ENCODE assay signal across 17 cellular contexts in genomic region chr4:184358521-184359232, GRCh38.
DNase-seq lines count a peak whose midpoint lies in the region; ATAC-seq and TF ChIP-seq lines count a peak whose summit lies in the region.
"Had no signal": no experiment of that assay in that cellular context is flagged by ENCODE, and none has a peak within 500 bp of the region (broad histone marks: within the 10 kb centered on the region; RNA-seq: fewer than 3 reads in every experiment).

No MANE protein-coding gene starts in this region.

- in situ Hi-C loops in brain microvascular endothelial cell (cut with HindIII; ENCODE audit: low pct_ligation_motif_present, low sequenced_read_pairs): no loop called here

- no peak overlapping the region for H3K4ac ChIP-seq in neuronal stem cell (ENCODE audit: low read length)

- no peak overlapping the region for H3K14ac ChIP-seq in neuronal stem cell (ENCODE audit: low read length)

- H4K8ac ChIP-seq in neuronal stem cell (ENCODE audit: low read depth, low read length): no peak overlapping the region

- H4K91ac ChIP-seq in neuronal stem cell (ENCODE audit: low read depth, low read length, poor library complexity): no peak overlapping the region

- H2AFZ ChIP-seq in neuronal stem cell (ENCODE audit: low read length): peak overlapping the region; percentile 42

- no peak overlapping the region for H2BK15ac ChIP-seq in neuronal stem cell (ENCODE audit: low read length)

- H2BK120ac ChIP-seq in neuronal stem cell (ENCODE audit: low read depth, low read length): no peak overlapping the region

- 84 to 87% (median 85%) methylated on average over 5 of the region's 5 CpGs for WGBS in heart left ventricle, 4 donors
- no CpG with 5 or more reads among the region's 5 CpGs for WGBS in neuronal stem cell (ENCODE audit: extremely low coverage in 2 of 2, insufficient read length in 2 of 2, insufficient replicate concordance in 1 of 2), 2 donors

- no peak overlapping the region for H2AK5ac ChIP-seq in neuronal stem cell (ENCODE audit: low read depth, low read length)

- H3K23ac ChIP-seq in neuronal stem cell (ENCODE audit: low read depth, low read length, poor library complexity): no peak overlapping the region

- no peak overlapping the region for H3K9ac ChIP-seq in neuronal stem cell (ENCODE audit: low read depth, low read length, poor library complexity)

- DNase-seq in left ventricle myocardium inferior (no peak), heart left ventricle (no peak), neuronal stem cell (ENCODE audit: low spot score) (no peak), substantia nigra (lab: John Stamatoyannopoulos, UW) (peak in 1 of 49 donors; percentile 17), GM10266 (ENCODE audit: extremely low spot score) (no peak), brain microvascular endothelial cell (no peak)
- DNase-seq: DMS 273 treated with DMSO at 0.1 percent for 48 hours, H7, IMR-90, NCI-H1417, NCI-H1930, NCI-H2171 treated with DMSO at 0.1 percent for 48 hours, NCI-H82 had no signal

- H2BK12ac ChIP-seq in neuronal stem cell (ENCODE audit: low read length): no peak overlapping the region

- H3K79me1 ChIP-seq in neuronal stem cell (ENCODE audit: low read depth, low read length): no peaks in the 10 kb centered on the region

- H3K4me1 ChIP-seq in left ventricle myocardium inferior (peaks cover 42% of the 10 kb centered on the region), heart left ventricle (peaks cover 0 to 75% (median 24%) of the 10 kb centered on the region in 12 donors), neuronal stem cell (ENCODE audit: control insufficient read depth in 2 of 2, insufficient read depth in 1 of 2, low read depth in 1 of 2, low read length in 2 of 2) (peaks cover under 1 to 5% of the 10 kb centered on the region in 2 donors)

- H3K27ac ChIP-seq in left ventricle myocardium inferior (replicated peaks) (peak overlapping the region; percentile 53), heart left ventricle (peak overlapping the region in 4 of 12 donors; percentile 10 to 61 (median 45)), layer of hippocampus (ENCODE audit: low read depth, low read length) (peak overlapping the region; percentile 42), neuronal stem cell (replicated peaks; ENCODE audit: low read length) (no peak overlapping the region), substantia nigra (ENCODE audit: low read depth, low read length, poor library complexity, severe bottlenecking) (peak overlapping the region; percentile 27), brain microvascular endothelial cell (no peak overlapping the region)
- H3K27ac ChIP-seq: 22Rv1 had no signal

- H3K9me3 ChIP-seq in left ventricle myocardium inferior (replicated peaks) (peaks cover 4% of the 10 kb centered on the region), heart left ventricle (no peaks in the 10 kb centered on the region), neuronal stem cell (replicated peaks in 1 of 2; ENCODE audit: control insufficient read depth in 2 of 2, insufficient read depth in 1 of 2, low read depth in 1 of 2, low read length in 2 of 2) (peaks cover 0 to 2% of the 10 kb centered on the region in 2 donors)

- no peak overlapping the region for H3K4me3 ChIP-seq in left ventricle myocardium inferior
- H3K4me3 ChIP-seq in heart left ventricle: no peak overlapping the region
- no peak overlapping the region for H3K4me3 ChIP-seq in neuronal stem cell (ENCODE audit: low read length in 2 of 2)
- no peak overlapping the region for H3K4me3 ChIP-seq in brain microvascular endothelial cell (ENCODE audit: low read depth, low read length)

- ATAC-seq in heart left ventricle (no peak), GM21360 (IDR thresholded peaks at IDR 0.05; ENCODE audit: unreplicated experiment) (no peak)
- ATAC-seq: Panc1 had no signal

- no peak overlapping the region for H2BK5ac ChIP-seq in neuronal stem cell (ENCODE audit: low read length)

- no peaks in the 10 kb centered on the region for H3K36me3 ChIP-seq in left ventricle myocardium inferior
- no peaks in the 10 kb centered on the region for H3K36me3 ChIP-seq in heart left ventricle
- H3K36me3 ChIP-seq in neuronal stem cell (replicated peaks in 1 of 2; ENCODE audit: control insufficient read depth in 2 of 2, insufficient read depth in 2 of 2, low read length in 2 of 2): no peaks in the 10 kb centered on the region
- H3K36me3 ChIP-seq in brain microvascular endothelial cell (replicated peaks): no peaks in the 10 kb centered on the region

- intact Hi-C loops in left ventricle myocardium inferior (cut with micrococcal nuclease): no loop called here
- intact Hi-C loops in heart left ventricle (cut with DNase I): no loop called here

- H3K18ac ChIP-seq in neuronal stem cell (ENCODE audit: low read length): no peak overlapping the region

- H3K4me2 ChIP-seq in neuronal stem cell (ENCODE audit: insufficient read depth, low read length, poor library complexity, severe bottlenecking): no peak overlapping the region

- no peak for TF ChIP-seq POLR2A in heart left ventricle (IDR thresholded peaks at IDR 0.05)

- no peaks in the 10 kb centered on the region for H3K27me3 ChIP-seq in left ventricle myocardium inferior (ENCODE audit: low read depth)
- no peaks in the 10 kb centered on the region for H3K27me3 ChIP-seq in heart left ventricle
- H3K27me3 ChIP-seq in layer of hippocampus (ENCODE audit: control insufficient read depth, insufficient read depth, low read length): no peaks in the 10 kb centered on the region
- H3K27me3 ChIP-seq in neuronal stem cell (ENCODE audit: control insufficient read depth in 3 of 3, insufficient read depth in 3 of 3, low read depth in 1 of 3, low read length in 3 of 3): no peaks in the 10 kb centered on the region
- H3K27me3 ChIP-seq in brain microvascular endothelial cell (replicated peaks): no peaks in the 10 kb centered on the region

- TF ChIP-seq CTCF in left ventricle myocardium inferior (IDR thresholded peaks at IDR 0.05; ENCODE audit: borderline replicate concordance) (no peak), heart left ventricle (IDR thresholded peaks at IDR 0.05) (no peak), GM10266 (IDR thresholded peaks at IDR 0.05; ENCODE audit: control insufficient read depth, insufficient read depth, low read depth, missing control alignments) (no peak), brain microvascular endothelial cell (IDR thresholded peaks at IDR 0.05; ENCODE audit: low read depth, low read length, missing control alignments) (no peak)

Comparison
In these comparisons a context has a peak if more than half of its experiments do, and no peak if none do; other contexts are left out.
1. H3K27ac ChIP-seq: peak in left ventricle myocardium inferior (single experiment), layer of hippocampus (single experiment) and substantia nigra (single experiment); none in neuronal stem cell (single experiment) and brain microvascular endothelial cell (single experiment).